9 cellular contexts compared by ENCODE assay signal in the genomic region with DNA sequence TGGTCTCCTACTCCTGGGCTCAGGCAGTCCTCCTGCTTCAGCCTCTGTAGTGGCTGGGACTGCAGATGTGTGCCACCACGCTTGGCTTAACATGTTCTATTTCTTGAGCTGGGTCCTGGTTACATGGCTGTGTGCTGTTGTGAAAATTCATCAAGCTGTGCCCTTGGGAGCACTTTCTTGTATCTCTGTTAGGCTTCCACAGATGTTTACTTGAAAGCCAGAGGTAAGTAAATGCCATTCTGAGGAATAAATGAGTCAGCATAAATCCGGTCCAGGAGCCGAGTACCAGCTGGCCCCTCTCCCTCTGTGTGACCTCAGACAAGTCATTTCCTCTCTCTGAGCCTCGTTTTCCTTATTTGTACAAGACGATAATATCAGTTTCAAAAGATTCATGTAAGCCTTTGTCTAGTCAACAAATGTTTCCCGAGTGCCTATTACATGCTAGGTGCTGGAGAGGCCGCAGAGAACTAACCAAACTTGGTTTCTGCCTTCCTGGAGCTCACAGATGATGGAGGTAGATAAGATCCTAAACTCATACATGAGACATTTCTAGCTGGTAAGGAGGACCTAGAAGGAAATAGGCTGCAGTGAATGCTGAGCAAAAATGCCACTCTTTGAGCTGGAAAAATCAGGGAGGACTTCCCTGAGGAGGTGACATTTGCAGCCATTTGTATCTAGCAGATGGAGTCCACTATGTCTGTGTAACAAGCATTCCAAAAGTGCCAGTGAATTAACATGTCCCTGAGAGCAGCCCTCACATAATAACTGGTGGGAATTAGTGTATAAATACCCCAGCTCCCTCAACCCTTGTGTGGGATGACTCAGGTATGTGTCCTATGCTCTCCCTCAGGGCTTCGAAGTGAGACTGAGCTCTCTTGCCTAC. TPM values are rescaled to one million over a fixed set of nuclear protein-coding genes. Genes with fewer than 3 reads are reported as not detected.
DNase-seq lines count a peak whose midpoint lies in the region; ATAC-seq and TF ChIP-seq lines count a peak whose summit lies in the region.
"Had no signal": no experiment of that assay in that cellular context is flagged by ENCODE, and none has a peak within 500 bp of the region (broad histone marks: within the 10 kb centered on the region; RNA-seq: fewer than 3 reads in every experiment).

No MANE protein-coding gene starts in this region.

- ATAC-seq in HG03354 (IDR thresholded peaks at IDR 0.05; ENCODE audit: poor library complexity, severe bottlenecking, unreplicated experiment) (peak; percentile 64), HG03439 (IDR thresholded peaks at IDR 0.05; ENCODE audit: unreplicated experiment) (no peak)

- H3K4me3 ChIP-seq in fibroblast of villous mesenchyme (ENCODE audit: low read depth, low read length) = no peak overlapping the region

- DNase-seq in DMS 273 (lab: John Stamatoyannopoulos, UW; ENCODE audit: unreplicated experiment) = peak; percentile 47
- no peak for DNase-seq in DMS 273 treated with DMSO at 0.1 percent for 48 hours (lab: John Stamatoyannopoulos, UW)
- peak; percentile 51 for DNase-seq in activated CD4-positive, alpha-beta T cell treated with anti-CD3 and anti-CD28 coated beads for 1 hour
- DNase-seq in fibroblast of villous mesenchyme (ENCODE audit: low read depth) = peak; percentile 66
- no peak for DNase-seq in hepatic stellate cell (ENCODE audit: low spot score)
- DNase-seq in cortex of kidney (lab: John Stamatoyannopoulos, UW) = no peak

- TF ChIP-seq CTCF in fibroblast of villous mesenchyme (IDR thresholded peaks at IDR 0.05; ENCODE audit: insufficient read depth, low read depth, low read length) = no peak

RNA-seq across cellular contexts. Expression of gene RASAL3, which starts 2.7 kb away (rescaled TPM):
- total RNA-seq in fibroblast of villous mesenchyme = not detected in 2 replicates

RNA-seq across cellular contexts. Expression of gene PGLYRP2, which starts 12.2 kb away (rescaled TPM):
- not detected in 2 replicates for total RNA-seq in fibroblast of villous mesenchyme
- total RNA-seq: skeletal muscle tissue had no signal

RNA-seq across cellular contexts. Expression of gene WIZ, which starts 17.3 kb away (rescaled TPM):
- total RNA-seq in fibroblast of villous mesenchyme = 7.3 and 7.4 TPM in 2 replicates

RNA-seq across cellular contexts. Expression of gene CYP4F22, which starts 41.2 kb away (rescaled TPM):
- total RNA-seq in fibroblast of villous mesenchyme = not detected in 2 replicates
- total RNA-seq: skeletal muscle tissue had no signal

RNA-seq across cellular contexts. Expression of gene AKAP8L, which starts 48.3 kb away (rescaled TPM):
- 59.6 and 61.3 TPM in 2 replicates for total RNA-seq in fibroblast of villous mesenchyme

Comparison
In these comparisons a context has a peak if more than half of its experiments do, and no peak if none do; other contexts are left out.
1. DNase-seq: peak in DMS 273 (single experiment), activated CD4-positive, alpha-beta T cell treated with anti-CD3 and anti-CD28 coated beads for 1 hour (single experiment) and fibroblast of villous mesenchyme (single experiment); none in DMS 273 treated with DMSO at 0.1 percent for 48 hours (single experiment), hepatic stellate cell (single experiment) and cortex of kidney (single experiment).